In genomic region chr19:35039881-35040456, GRCh38 we compare ENCODE assay signal across 2 cellular contexts.
A peak's percentile ranks its signal among the peaks of the same experiment; 100 is the strongest.
TF ChIP-seq lines count a peak whose summit lies in the region.

No MANE protein-coding gene starts in this region.

TF ChIP-seq in GM23338, 12 proteins besides CTCF, POLR2A, EP300 and RAD21:
- TF ChIP-seq ETS1 (IDR thresholded peaks at IDR 0.05), result 0 out of 2 replicates have a peak, but pooled peaks have one; percentile 1
- TF ChIP-seq NANOG (IDR thresholded peaks at IDR 0.05; ENCODE audit: borderline replicate concordance), result no peak
- no peak for TF ChIP-seq REST (IDR thresholded peaks at IDR 0.05; ENCODE audit: unreplicated experiment)
- TF ChIP-seq JUNB (IDR thresholded peaks at IDR 0.05; ENCODE audit: unreplicated experiment), result no peak

TF ChIP-seq in SK-N-SH treated with all-trans-retinoic acid at 6 μM for 48 hours, 23 proteins besides CTCF, POLR2A, EP300 and RAD21:
- TF ChIP-seq ZFP3 (CRISPR knock-in tag; IDR thresholded peaks at IDR 0.05), result no peak
- TF ChIP-seq ISL1 (CRISPR knock-in tag; IDR thresholded peaks at IDR 0.05), result no peak
- no peak for TF ChIP-seq ZNF565 (CRISPR knock-in tag; conservative IDR thresholded peaks at IDR 0.05; ENCODE audit: low read depth)
- TF ChIP-seq ESRRG (CRISPR knock-in tag; IDR thresholded peaks at IDR 0.05), result no peak
- no peak for TF ChIP-seq TSHZ2 (CRISPR knock-in tag; IDR thresholded peaks at IDR 0.05)
- no peak for TF ChIP-seq ZC3H10 (CRISPR knock-in tag; IDR thresholded peaks at IDR 0.05)
- no peak for TF ChIP-seq BACH2 (CRISPR knock-in tag; IDR thresholded peaks at IDR 0.05; ENCODE audit: borderline replicate concordance)
- no peak for TF ChIP-seq ARNTL (CRISPR knock-in tag; IDR thresholded peaks at IDR 0.05; ENCODE audit: borderline replicate concordance, low read depth)
- no peak for TF ChIP-seq CSDC2 (CRISPR knock-in tag; IDR thresholded peaks at IDR 0.05)
- no peak for TF ChIP-seq ZNF8 (CRISPR knock-in tag; IDR thresholded peaks at IDR 0.05)
- no peak for TF ChIP-seq PATZ1 (CRISPR knock-in tag; IDR thresholded peaks at IDR 0.05; ENCODE audit: borderline replicate concordance)
- TF ChIP-seq TOX (CRISPR knock-in tag; IDR thresholded peaks at IDR 0.05; ENCODE audit: borderline replicate concordance), result no peak
